ENCODE assay signal across 1 cellular context in genomic region chr4:5925419-5926187, GRCh38.
TF ChIP-seq lines count a peak whose summit lies in the region.

No MANE protein-coding gene starts in this region.

TF ChIP-seq in GM23338, 12 proteins besides CTCF, POLR2A, EP300 and RAD21 (continued from another document):
- no peak for TF ChIP-seq ZNF462 (CRISPR knock-in tag; IDR thresholded peaks at IDR 0.05)
